8 cellular contexts compared by ENCODE assay signal in the genomic region with DNA sequence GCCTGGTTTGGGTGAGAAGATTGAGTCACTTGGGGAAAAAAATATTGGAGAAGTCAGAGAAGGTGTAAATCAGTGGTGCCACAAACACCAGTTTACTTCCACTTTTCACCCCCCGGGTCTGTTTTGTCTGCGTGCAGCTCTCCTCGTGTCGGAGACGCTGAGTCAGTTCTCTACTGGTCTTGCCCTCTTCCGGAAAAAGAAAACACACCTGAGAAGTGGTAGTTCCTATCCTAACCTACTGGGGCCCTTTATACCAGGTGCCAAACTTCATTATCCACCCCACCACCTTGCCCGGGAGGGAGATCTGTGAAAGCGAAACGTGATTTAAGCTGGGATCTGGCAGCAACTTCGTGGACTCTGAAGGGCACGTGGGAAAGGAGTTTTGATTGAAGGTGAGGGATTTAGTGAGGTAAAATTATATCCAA. TPM values are rescaled to one million over a fixed set of nuclear protein-coding genes. Genes with fewer than 3 reads are reported as not detected.
A peak's percentile ranks its signal among the peaks of the same experiment; 100 is the strongest.
DNase-seq lines count a peak whose midpoint lies in the region; ATAC-seq and TF ChIP-seq lines count a peak whose summit lies in the region.

No MANE protein-coding gene starts in this region.

- H3K9me3 ChIP-seq in stomach = no peaks in the 10 kb centered on the region

- CTCF ChIA-PET in activated CD8-positive, alpha-beta T cell treated with anti-CD3 and anti-CD28 coated beads for 36 hours (lab: Charles Lee) = interaction anchor here (0.7 to 3.9 kb wide), 13 partner anchors 9 to 363 kb away, joined by 3 to 18 read pairs (median 5); no protein-coding TSS in a partner anchor

- H3K27me3 Mint-ChIP-seq in activated CD8-positive, alpha-beta T cell treated with anti-CD3 and anti-CD28 coated beads for 36 hours = no peaks in the 10 kb centered on the region
- no peaks in the 10 kb centered on the region for H3K27me3 Mint-ChIP-seq in natural killer cell treated with Interleukin-12 subunit alpha and Interleukin-12 subunit beta and Interleukin-15 and Interleukin-18, amount 100 ng/mL, for 72 hours

- intact Hi-C loops in activated CD8-positive, alpha-beta T cell treated with anti-CD3 and anti-CD28 coated beads for 36 hours (cut with micrococcal nuclease) = loop anchor here (2.0 kb wide), 3 partner anchors 121 to 353 kb away; no protein-coding TSS in a partner anchor
- intact Hi-C loops in stomach (cut with DNase I; ENCODE audit: low total_unique reads) = no loop called here

- peaks cover 53% of the 10 kb centered on the region for H3K36me3 Mint-ChIP-seq in activated CD8-positive, alpha-beta T cell treated with anti-CD3 and anti-CD28 coated beads for 36 hours (ENCODE audit: low read depth)
- peaks cover 46% of the 10 kb centered on the region for H3K36me3 Mint-ChIP-seq in natural killer cell treated with Interleukin-12 subunit alpha and Interleukin-12 subunit beta and Interleukin-15 and Interleukin-18, amount 100 ng/mL, for 72 hours

- peaks cover 6% of the 10 kb centered on the region for H3K9me3 Mint-ChIP-seq in activated CD8-positive, alpha-beta T cell treated with anti-CD3 and anti-CD28 coated beads for 36 hours
- H3K9me3 Mint-ChIP-seq in natural killer cell treated with Interleukin-12 subunit alpha and Interleukin-12 subunit beta and Interleukin-15 and Interleukin-18, amount 100 ng/mL, for 72 hours = peaks cover 6% of the 10 kb centered on the region

- H3K27ac ChIP-seq in stomach = peak overlapping the region; percentile 97 to 99 (median 98)

- TF ChIP-seq EP300 in stomach (IDR thresholded peaks at IDR 0.05) = no peak

- H3K4me3 ChIP-seq in epithelial cell of esophagus (ENCODE audit: low read length) (peak overlapping the region; percentile 43), stomach (peak overlapping the region; percentile 77 to 95 (median 84))

- H3K27me3 ChIP-seq in stomach = no peaks in the 10 kb centered on the region

- no peak for TF ChIP-seq POLR2A in stomach (IDR thresholded peaks at IDR 0.05)

- POLR2A ChIA-PET in activated CD8-positive, alpha-beta T cell treated with anti-CD3 and anti-CD28 coated beads for 36 hours (lab: Charles Lee) = interaction anchor here (0.6 to 3.4 kb wide), 24 partner anchors 9 to 361 kb away, joined by 3 to 28 read pairs (median 4); no protein-coding TSS in a partner anchor

- ATAC-seq in HG02938 (IDR thresholded peaks at IDR 0.05; ENCODE audit: unreplicated experiment) = peak; percentile 47
- ATAC-seq in activated CD8-positive, alpha-beta T cell treated with anti-CD3 and anti-CD28 coated beads for 36 hours = peak; percentile 42
- no peak for ATAC-seq in natural killer cell treated with Interleukin-12 subunit alpha and Interleukin-12 subunit beta and Interleukin-15 and Interleukin-18, amount 100 ng/mL, for 72 hours

- peaks cover 40% of the 10 kb centered on the region for H3K4me1 Mint-ChIP-seq in activated CD8-positive, alpha-beta T cell treated with anti-CD3 and anti-CD28 coated beads for 36 hours (ENCODE audit: low read depth)
- peaks cover 35 to 47% of the 10 kb centered on the region in 2 donors for H3K4me1 Mint-ChIP-seq in natural killer cell treated with Interleukin-12 subunit alpha and Interleukin-12 subunit beta and Interleukin-15 and Interleukin-18, amount 100 ng/mL, for 72 hours (ENCODE audit: low read depth in 2 of 2)

- H3K4me1 ChIP-seq in stomach = peaks cover 17 to 49% (median 33%) of the 10 kb centered on the region in 4 donors

- DNase-seq in SKM-1 treated with dmso at 0.1 percent for 144 hours (lab: John Stamatoyannopoulos, UW; ENCODE audit: unreplicated experiment) (peak; percentile 89), SKM-1 (lab: John Stamatoyannopoulos, UW; ENCODE audit: unreplicated experiment) (no peak), NCI-H2171 treated with DMSO at 0.1 percent for 48 hours (lab: John Stamatoyannopoulos, UW) (peak; percentile 59), epithelial cell of esophagus (ENCODE audit: low read depth) (peak; percentile 86), stomach (peak; percentile 55)
- DNase-seq in activated CD8-positive, alpha-beta T cell treated with anti-CD3 and anti-CD28 coated beads for 36 hours = peak; percentile 89
- peak; percentile 92 for DNase-seq in natural killer cell treated with Interleukin-12 subunit alpha and Interleukin-12 subunit beta and Interleukin-15 and Interleukin-18, amount 100 ng/mL, for 72 hours (ENCODE audit: low spot score)

- peak overlapping the region; percentile 95 for H3K27ac Mint-ChIP-seq in activated CD8-positive, alpha-beta T cell treated with anti-CD3 and anti-CD28 coated beads for 36 hours
- peak overlapping the region; percentile 87 to 98 for H3K27ac Mint-ChIP-seq in natural killer cell treated with Interleukin-12 subunit alpha and Interleukin-12 subunit beta and Interleukin-15 and Interleukin-18, amount 100 ng/mL, for 72 hours

- TF ChIP-seq CTCF in activated CD8-positive, alpha-beta T cell treated with anti-CD3 and anti-CD28 coated beads for 36 hours (IDR thresholded peaks at IDR 0.05) = no peak
- TF ChIP-seq CTCF in epithelial cell of esophagus (IDR thresholded peaks at IDR 0.05; ENCODE audit: insufficient read depth, low read depth, low read length, missing control alignments) = peak; percentile 25
- no peak for TF ChIP-seq CTCF in stomach (IDR thresholded peaks at IDR 0.05)

- H3K4me3 Mint-ChIP-seq in activated CD8-positive, alpha-beta T cell treated with anti-CD3 and anti-CD28 coated beads for 36 hours = peak overlapping the region; percentile 97
- H3K4me3 Mint-ChIP-seq in natural killer cell treated with Interleukin-12 subunit alpha and Interleukin-12 subunit beta and Interleukin-15 and Interleukin-18, amount 100 ng/mL, for 72 hours = peak overlapping the region; percentile 92

- no peaks in the 10 kb centered on the region for H3K36me3 ChIP-seq in stomach

- 8 to 21% (median 16%) methylated on average over 11 of the region's 11 CpGs for WGBS in stomach, 5 donors

RNA-seq across cellular contexts. Expression of a gene that starts 0.9 kb away (rescaled TPM):
- total RNA-seq in activated CD8-positive, alpha-beta T cell treated with anti-CD3 and anti-CD28 coated beads for 36 hours = 100 to 1,000 TPM; 244 to 256 TPM
- 100 to 1,000 TPM; 744 to 950 TPM for total RNA-seq in natural killer cell treated with Interleukin-12 subunit alpha and Interleukin-12 subunit beta and Interleukin-15 and Interleukin-18, amount 100 ng/mL, for 72 hours
- total RNA-seq in stomach = 100 to 1,000 TPM in 2 of 5 donors, 10 to 100 TPM in 3; 19.3 to 297 (median 91.6) TPM
- polyA plus RNA-seq in stomach = 10 to 100 TPM; 50.6 to 55.8 (median 52.3) TPM

Comparison
In these comparisons a context has a peak if more than half of its experiments do, and no peak if none do; other contexts are left out.
1. ATAC-seq: peak in HG02938 (single experiment) and activated CD8-positive, alpha-beta T cell treated with anti-CD3 and anti-CD28 coated beads for 36 hours (single experiment); none in natural killer cell treated with Interleukin-12 subunit alpha and Interleukin-12 subunit beta and Interleukin-15 and Interleukin-18, amount 100 ng/mL, for 72 hours (0 of 2).